ENCODE assay signal across 8 cellular contexts in the genomic region with DNA sequence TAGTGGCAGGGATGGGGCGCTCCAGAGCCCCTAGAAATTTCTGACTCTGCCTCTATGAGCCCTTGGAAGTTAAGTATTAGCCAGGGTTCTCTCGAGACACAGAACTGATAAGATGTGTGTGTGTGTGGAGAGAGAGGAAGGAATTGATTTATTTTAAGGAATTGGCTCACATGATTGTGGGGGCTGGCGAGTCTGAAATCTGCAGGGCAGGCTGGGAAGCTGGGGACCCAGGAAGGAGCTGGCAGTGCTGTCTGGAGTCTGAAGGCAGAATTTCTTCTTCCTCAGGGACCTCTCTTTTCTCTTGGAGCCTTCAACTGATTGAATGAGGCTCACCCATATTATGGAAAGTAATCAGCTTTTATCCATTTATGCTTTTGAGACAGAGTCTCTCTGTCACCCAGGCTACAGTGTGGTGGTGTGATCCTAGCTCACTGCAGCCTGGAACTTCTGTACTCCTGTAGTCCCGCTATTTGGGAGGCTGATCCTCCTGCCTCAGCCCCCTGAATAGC.
"Had no signal": no experiment of that assay in that cellular context is flagged by ENCODE, and none has a peak within 500 bp of the region (broad histone marks: within the 10 kb centered on the region; RNA-seq: fewer than 3 reads in every experiment).

No MANE protein-coding gene starts in this region.

- H3K4me3 ChIP-seq: GM12878 had no signal

- ATAC-seq: GM12878 had no signal

- FAIRE-seq: G401.6, GM12878, GM12891, GM12892, GM18507, GM19239 had no signal

- DNase-seq: GDM1, GF-D8 had no signal
